9 cellular contexts compared by ENCODE assay signal in genomic region chr5:139438707-139439012, GRCh38. TPM values are rescaled to one million over a fixed set of nuclear protein-coding genes. Genes with fewer than 3 reads are reported as not detected.
DNase-seq lines count a peak whose midpoint lies in the region; ATAC-seq, FAIRE-seq and TF ChIP-seq lines count a peak whose summit lies in the region.
"Had no signal": no experiment of that assay in that cellular context is flagged by ENCODE, and none has a peak within 500 bp of the region (broad histone marks: within the 10 kb centered on the region; RNA-seq: fewer than 3 reads in every experiment).

No MANE protein-coding gene starts in this region.

- FAIRE-seq in D721Med (lab: Jason Lieb, UNC), result no peak

- peaks cover 49% of the 10 kb centered on the region for H3K4me1 Mint-ChIP-seq in activated CD4-positive, alpha-beta T cell treated with anti-CD3 and anti-CD28 coated beads for 36 hours
- H3K4me1 Mint-ChIP-seq in immature natural killer cell, result peaks cover 18 to 21% of the 10 kb centered on the region in 2 donors

- H3K4me1 ChIP-seq in suprapubic skin (peaks cover 15% of the 10 kb centered on the region), foreskin keratinocyte (peaks cover 3% of the 10 kb centered on the region)

- no peak for TF ChIP-seq POLR2A in suprapubic skin (IDR thresholded peaks at IDR 0.05)

- WGBS in suprapubic skin, result 27% methylated on average over 8 of the region's 8 CpGs

- no peaks in the 10 kb centered on the region for H3K27me3 Mint-ChIP-seq in activated CD4-positive, alpha-beta T cell treated with anti-CD3 and anti-CD28 coated beads for 36 hours
- H3K27me3 Mint-ChIP-seq in immature natural killer cell (ENCODE audit: low read depth in 3 of 3), result peaks cover 0 to 4% (median 2%) of the 10 kb centered on the region in 3 donors

- H3K4me3 Mint-ChIP-seq in activated CD4-positive, alpha-beta T cell treated with anti-CD3 and anti-CD28 coated beads for 36 hours, result peak overlapping the region; percentile 94
- peak overlapping the region; percentile 95 to 99 (median 97) for H3K4me3 Mint-ChIP-seq in immature natural killer cell

- peak overlapping the region; percentile 99 for H3K27ac Mint-ChIP-seq in activated CD4-positive, alpha-beta T cell treated with anti-CD3 and anti-CD28 coated beads for 36 hours
- peak overlapping the region; percentile 93 to 95 for H3K27ac Mint-ChIP-seq in activated naive CD4-positive, alpha-beta T cell treated with anti-CD3 and anti-CD28 coated beads, Interleukin-2, amount 50 U/mL, for 72 hours
- H3K27ac Mint-ChIP-seq in immature natural killer cell, result peak overlapping the region; percentile 28 to 95 (median 48)

- ATAC-seq in activated CD4-positive, alpha-beta T cell treated with anti-CD3 and anti-CD28 coated beads for 36 hours, result no peak
- no peak for ATAC-seq in activated naive CD4-positive, alpha-beta T cell treated with anti-CD3 and anti-CD28 coated beads, Interleukin-2, amount 50 U/mL, for 72 hours
- ATAC-seq in foreskin keratinocyte, result no peak

- POLR2A ChIA-PET in activated CD4-positive, alpha-beta T cell treated with anti-CD3 and anti-CD28 coated beads for 36 hours (lab: Charles Lee), result interaction anchor here (0.6 to 1.7 kb wide), 11 partner anchors 9 to 127 kb away, joined by 3 to 22 read pairs (median 5); partner anchors contain the start of genes PAIP2 and STING1

- H3K9me3 Mint-ChIP-seq in activated CD4-positive, alpha-beta T cell treated with anti-CD3 and anti-CD28 coated beads for 36 hours (ENCODE audit: low read depth), result no peaks in the 10 kb centered on the region
- H3K9me3 Mint-ChIP-seq in activated naive CD4-positive, alpha-beta T cell treated with anti-CD3 and anti-CD28 coated beads, Interleukin-2, amount 50 U/mL, for 72 hours, result no peaks in the 10 kb centered on the region
- H3K9me3 Mint-ChIP-seq in immature natural killer cell, result no peaks in the 10 kb centered on the region

- TF ChIP-seq EP300 in suprapubic skin (IDR thresholded peaks at IDR 0.05), result no peak

- peaks cover 3% of the 10 kb centered on the region for H3K36me3 ChIP-seq in suprapubic skin

- no peaks in the 10 kb centered on the region for H3K9me3 ChIP-seq in suprapubic skin

- TF ChIP-seq CTCF in suprapubic skin (IDR thresholded peaks at IDR 0.05) (no peak), D721Med (IDR thresholded peaks at IDR 0.05; ENCODE audit: insufficient read depth, missing control alignments) (no peak), foreskin keratinocyte (conservative IDR thresholded peaks at IDR 0.05) (no peak)

- H3K36me3 Mint-ChIP-seq in activated CD4-positive, alpha-beta T cell treated with anti-CD3 and anti-CD28 coated beads for 36 hours (ENCODE audit: low read depth), result peaks cover 15% of the 10 kb centered on the region
- H3K36me3 Mint-ChIP-seq in activated naive CD4-positive, alpha-beta T cell treated with anti-CD3 and anti-CD28 coated beads, Interleukin-2, amount 50 U/mL, for 72 hours, result peaks cover 0 to 55% of the 10 kb centered on the region in 2 donors
- peaks cover 0 to 4% (median 0%) of the 10 kb centered on the region in 3 donors for H3K36me3 Mint-ChIP-seq in immature natural killer cell

- no peak for DNase-seq in activated CD4-positive, alpha-beta T cell treated with anti-CD3 and anti-CD28 coated beads for 36 hours
- no peak for DNase-seq in activated CD4-positive, alpha-beta T cell treated with anti-CD3 and anti-CD28 coated beads for 4 hours
- no peak for DNase-seq in activated naive CD4-positive, alpha-beta T cell treated with anti-CD3 and anti-CD28 coated beads, Interleukin-2, amount 50 U/mL, for 72 hours (ENCODE audit: low spot score in 2 of 2)
- no peak for DNase-seq in immature natural killer cell
- no peak for DNase-seq in suprapubic skin (ENCODE audit: low spot score in 2 of 2)
- no peak for DNase-seq in D721Med (ENCODE audit: insufficient read length, low spot score)
- DNase-seq in foreskin keratinocyte, result no peak
- DNase-seq in NCI-H748 treated with DMSO at 0.1 percent for 48 hours (lab: John Stamatoyannopoulos, UW), result no peak

- H3K27ac ChIP-seq in suprapubic skin (peak overlapping the region; percentile 92), foreskin keratinocyte (no peak overlapping the region)

- CTCF ChIA-PET in activated CD4-positive, alpha-beta T cell treated with anti-CD3 and anti-CD28 coated beads for 36 hours (lab: Charles Lee), result interaction anchor here (0.6 to 3.8 kb wide), 11 partner anchors 8 to 120 kb away, joined by 3 to 21 read pairs (median 4); partner anchors contain the start of gene STING1

- H3K4me3 ChIP-seq in suprapubic skin, result peak overlapping the region; percentile 84

- intact Hi-C loops in activated CD4-positive, alpha-beta T cell treated with anti-CD3 and anti-CD28 coated beads for 36 hours (cut with DNase I, micrococcal nuclease), result loop anchor here (1.0 to 5.0 kb wide), 13 partner anchors 9 to 669 kb away; partner anchors contain the start of genes STING1 (in 2 of the 2), SPATA24 (in 1 of the 2) and UBE2D2 (in 1 of the 2)

- H3K27me3 ChIP-seq in suprapubic skin, result no peaks in the 10 kb centered on the region
- no peaks in the 10 kb centered on the region for H3K27me3 ChIP-seq in foreskin keratinocyte

RNA-seq across cellular contexts. Expression of gene DNAJC18, which starts 0.7 kb away (rescaled TPM):
- 10 to 100 TPM; 33.1 to 35.6 TPM for total RNA-seq in activated CD4-positive, alpha-beta T cell treated with anti-CD3 and anti-CD28 coated beads for 36 hours
- 10 to 100 TPM; 13.5 to 47.3 TPM for total RNA-seq in activated naive CD4-positive, alpha-beta T cell treated with anti-CD3 and anti-CD28 coated beads, Interleukin-2, amount 50 U/mL, for 72 hours
- polyA plus RNA-seq in immature natural killer cell, result 1 to 10 TPM in 2 of 3 donors, not detected in 1; 3.7 to 4.3 TPM
- 1 to 10 TPM; 2.2 to 7.2 (median 2.9) TPM for total RNA-seq in suprapubic skin
- total RNA-seq in foreskin keratinocyte, result 5.8 and 9.2 TPM in 2 replicates
- 7.6 and 10.1 TPM in 2 replicates for polyA plus RNA-seq in foreskin keratinocyte

RNA-seq across cellular contexts. Expression of gene ECSCR, which starts 23.9 kb away (rescaled TPM):
- 1 to 10 TPM in 1 of 2 experiments, under 1 TPM in 1; 0.83 to 2.6 TPM for total RNA-seq in activated CD4-positive, alpha-beta T cell treated with anti-CD3 and anti-CD28 coated beads for 36 hours
- 1 to 10 TPM in 1 of 2 donors, not detected in 1; 1.9 TPM for total RNA-seq in activated naive CD4-positive, alpha-beta T cell treated with anti-CD3 and anti-CD28 coated beads, Interleukin-2, amount 50 U/mL, for 72 hours
- polyA plus RNA-seq in immature natural killer cell (under 1 TPM in 1 of 3 donors, not detected in 2; 0.73 TPM), foreskin keratinocyte (not detected in 2 replicates)
- total RNA-seq in suprapubic skin (10 to 100 TPM in 2 of 4 donors, 1 to 10 TPM in 2; 4.2 to 16.6 (median 9.4) TPM), foreskin keratinocyte (not detected in 2 replicates)

RNA-seq across cellular contexts. Expression of gene SMIM33, which starts 32.1 kb away (rescaled TPM):
- total RNA-seq in activated CD4-positive, alpha-beta T cell treated with anti-CD3 and anti-CD28 coated beads for 36 hours, result under 1 TPM; 0.46 to 0.50 TPM
- total RNA-seq in activated naive CD4-positive, alpha-beta T cell treated with anti-CD3 and anti-CD28 coated beads, Interleukin-2, amount 50 U/mL, for 72 hours, result under 1 TPM; 0.11 to 0.53 TPM
- polyA plus RNA-seq in immature natural killer cell, result not detected
- not detected for total RNA-seq in suprapubic skin
- total RNA-seq in foreskin keratinocyte, result not detected in 2 replicates
- not detected in 2 replicates for polyA plus RNA-seq in foreskin keratinocyte
- total RNA-seq: M059J had no signal

RNA-seq across cellular contexts. Expression of gene SPATA24, which starts 34.8 kb away (rescaled TPM):
- total RNA-seq in activated CD4-positive, alpha-beta T cell treated with anti-CD3 and anti-CD28 coated beads for 36 hours, result 1 to 10 TPM; 4.6 to 5.9 TPM
- total RNA-seq in activated naive CD4-positive, alpha-beta T cell treated with anti-CD3 and anti-CD28 coated beads, Interleukin-2, amount 50 U/mL, for 72 hours, result 1 to 10 TPM; 6.8 to 8.9 TPM
- polyA plus RNA-seq in immature natural killer cell (1 to 10 TPM in 2 of 3 donors, not detected in 1; 4.5 to 5.6 TPM), foreskin keratinocyte (5.3 and 5.7 TPM in 2 replicates)
- total RNA-seq in suprapubic skin (1 to 10 TPM in 3 of 4 donors, not detected in 1; 1.3 to 2.2 (median 1.4) TPM), foreskin keratinocyte (2.8 and 3.8 TPM in 2 replicates)

RNA-seq across cellular contexts. Expression of gene PROB1, which starts 43.8 kb away (rescaled TPM):
- 1 to 10 TPM; 3.2 TPM for total RNA-seq in activated CD4-positive, alpha-beta T cell treated with anti-CD3 and anti-CD28 coated beads for 36 hours
- total RNA-seq in activated naive CD4-positive, alpha-beta T cell treated with anti-CD3 and anti-CD28 coated beads, Interleukin-2, amount 50 U/mL, for 72 hours, result 1 to 10 TPM; 3.3 to 4.3 TPM
- 1 to 10 TPM in 1 of 3 donors, under 1 TPM in 1, not detected in 1; 0.39 to 1.4 TPM for polyA plus RNA-seq in immature natural killer cell
- under 1 TPM; 0.08 to 0.44 (median 0.35) TPM for total RNA-seq in suprapubic skin
- 1.4 and 1.6 TPM in 2 replicates for total RNA-seq in foreskin keratinocyte
- polyA plus RNA-seq in foreskin keratinocyte, result 1.6 TPM in 2 replicates

Comparison
In these comparisons a context has a peak if more than half of its experiments do, and no peak if none do; other contexts are left out.
1. H3K27ac Mint-ChIP-seq: peak in every context shown above with its lines; median percentile 99 in activated CD4-positive, alpha-beta T cell treated with anti-CD3 and anti-CD28 coated beads for 36 hours; 94 in activated naive CD4-positive, alpha-beta T cell treated with anti-CD3 and anti-CD28 coated beads, Interleukin-2, amount 50 U/mL, for 72 hours; 48 in immature natural killer cell.